ENCODE assay signal across 9 cellular contexts in genomic region chr15:32615871-32616426, GRCh38. TPM values are rescaled to one million over a fixed set of nuclear protein-coding genes. Genes with fewer than 3 reads are reported as not detected.
DNase-seq lines count a peak whose midpoint lies in the region; ATAC-seq, FAIRE-seq and TF ChIP-seq lines count a peak whose summit lies in the region.
"Not testable (repeated sequence)": the region's sequence is repeated elsewhere in the genome, so short reads cannot be mapped to it uniquely, and the experiment has no call there.
"Had no signal": no experiment of that assay in that cellular context is flagged by ENCODE, and none has a peak within 500 bp of the region (broad histone marks: within the 10 kb centered on the region; RNA-seq: fewer than 3 reads in every experiment).

No MANE protein-coding gene starts in this region.

- POLR2A ChIA-PET in SK-N-SH (lab: Yijun Ruan, JAX); GM12878 (lab: Charles Lee): not testable (repeated sequence)

- H3K9ac ChIP-seq in SK-N-SH, result peak overlapping the region; percentile 87
- H3K9ac ChIP-seq in GM12878 (ENCODE audit: control insufficient read depth, insufficient read depth, low read length), result peak overlapping the region; percentile 90

- 1% methylated on average over 21 of the region's 24 CpGs for WGBS in SK-N-SH (ENCODE audit: low lambda C conversion rate)
- 2% methylated on average over 15 of the region's 24 CpGs for WGBS in GM12878 (ENCODE audit: insufficient coverage, insufficient replicate concordance, low lambda C conversion rate, missing lambda C conversion rate)
- WGBS in heart right ventricle, 2 donors, result 0 to 1% methylated on average over 13 to 16 of the region's 24 CpGs
- 0 to 1% methylated on average over 22 to 24 of the region's 24 CpGs for WGBS in testis, 2 donors

- RAD21 ChIA-PET in GM12878 (lab: Charles Lee; ENCODE audit: unreplicated experiment), result not testable (repeated sequence)

- peaks cover 26% of the 10 kb centered on the region for H3K4me1 Mint-ChIP-seq in nephron

- not testable (repeated sequence) for H3K9me2 ChIP-seq in SK-N-SH

- TF ChIP-seq CTCF in SK-N-SH (IDR thresholded peaks at IDR 0.05); GM12878 (IDR thresholded peaks at IDR 0.05 in 2 of 3, conservative IDR thresholded peaks at IDR 0.05 in 1 of 3; ENCODE audit: control insufficient read depth in 2 of 3, extremely low read depth in 1 of 3, insufficient read depth in 1 of 3, low read depth in 3 of 3, low read length in 3 of 3); heart right ventricle (IDR thresholded peaks at IDR 0.05); nephron (IDR thresholded peaks at IDR 0.05; ENCODE audit: unreplicated experiment in 3 of 3); testis (IDR thresholded peaks at IDR 0.05): not testable (repeated sequence)

- in situ Hi-C loops in GM12878 (cut with MboI), result loop anchor here (25.0 kb wide), 1 partner anchor 1279 kb away; the partner anchor contains the start of gene KLF13

- not testable (repeated sequence) for H4K20me1 ChIP-seq in SK-N-SH (ENCODE audit: insufficient read depth); GM12878 (ENCODE audit: control insufficient read depth, insufficient read depth)

- not testable (repeated sequence) for H3K9me3 Mint-ChIP-seq in nephron

- peak overlapping the region; percentile 82 for H3K4me2 ChIP-seq in SK-N-SH
- not testable (repeated sequence) for H3K4me2 ChIP-seq in GM12878 (ENCODE audit: control insufficient read depth, insufficient read depth)

- H3K4me1 ChIP-seq in SK-N-SH (ENCODE audit: control insufficient read depth in 1 of 2, insufficient read depth in 2 of 2, low read depth in 1 of 2, low read length in 1 of 2); GM12878 (ENCODE audit: control insufficient read depth, insufficient read depth, low read length); heart right ventricle; testis: not testable (repeated sequence)

- TF ChIP-seq EP300 in SK-N-SH (IDR thresholded peaks at IDR 0.05; ENCODE audit: borderline replicate concordance in 1 of 2, low read depth in 1 of 2, low read length in 1 of 2); GM12878 (IDR thresholded peaks at IDR 0.05; ENCODE audit: borderline replicate concordance in 1 of 2, control insufficient read depth in 1 of 2, low read depth in 2 of 2, low read length in 2 of 2): not testable (repeated sequence)

- not testable (repeated sequence) for TF ChIP-seq RAD21 in SK-N-SH (IDR thresholded peaks at IDR 0.05; ENCODE audit: low read length); GM12878 (IDR thresholded peaks at IDR 0.05; ENCODE audit: insufficient read depth, low read depth, low read length)

- intact Hi-C loops in GM12878 (cut with micrococcal nuclease; ENCODE audit: unreplicated experiment); heart right ventricle (cut with DNase I); testis (cut with DNase I; ENCODE audit: low total_unique reads): not testable (repeated sequence)

- H2AFZ ChIP-seq in SK-N-SH (ENCODE audit: low read depth) (peak overlapping the region; percentile 72; the same call in 1 of the 2 replicates), GM12878 (ENCODE audit: control insufficient read depth, low read depth, low read length) (peak overlapping the region; percentile 65)

- not testable (repeated sequence) for H3K36me3 ChIP-seq in SK-N-SH (replicated peaks in 1 of 2; ENCODE audit: control insufficient read depth in 1 of 2, insufficient read depth in 2 of 2, low read length in 1 of 2); GM12878 (ENCODE audit: control insufficient read depth in 2 of 2, insufficient read depth in 2 of 2, low read length in 1 of 2); heart right ventricle; testis (ENCODE audit: low read depth, missing control alignments)

- not testable (repeated sequence) for H3K9me3 ChIP-seq in SK-N-SH; GM12878 (replicated peaks; ENCODE audit: control insufficient read depth, insufficient read depth, low read length); heart right ventricle; testis

- H3K27ac ChIP-seq in SK-N-SH (ENCODE audit: low read depth in 2 of 2, low read length in 1 of 2) (peak overlapping the region; percentile 56 to 65), GM12878 (ENCODE audit: control insufficient read depth, insufficient read depth) (peak overlapping the region; percentile 90), heart right ventricle (peak overlapping the region in 2 of 10 donors; percentile 68 to 90)
- not testable (repeated sequence) for H3K27ac ChIP-seq in testis

- not testable (repeated sequence) for H3K36me3 Mint-ChIP-seq in nephron (ENCODE audit: low read depth)

- peak; percentile 11 for ATAC-seq in GM21529 (IDR thresholded peaks at IDR 0.05; ENCODE audit: unreplicated experiment)
- peak; percentile 13 for ATAC-seq in HG03354 (IDR thresholded peaks at IDR 0.05; ENCODE audit: poor library complexity, severe bottlenecking, unreplicated experiment)
- ATAC-seq in GM12878, result peak; percentile 30
- ATAC-seq in heart right ventricle, result peak in 1 of 8 donors; percentile 6

- TSS peak; percentile 92 for BruUV-seq in GM12878 (replicated peaks; lab: Mats Ljungman, UMichigan)

- CTCF ChIA-PET in SK-N-SH (lab: Yijun Ruan, JAX); GM12878 (lab: Yijun Ruan, JAX): not testable (repeated sequence)

- not testable (repeated sequence) for H3K27me3 Mint-ChIP-seq in nephron (ENCODE audit: low read depth)

- H3K79me2 ChIP-seq in SK-N-SH (ENCODE audit: insufficient read depth) (peaks cover 50% of the 10 kb centered on the region), GM12878 (ENCODE audit: control insufficient read depth, insufficient read depth, low read length) (peaks cover 29% of the 10 kb centered on the region)

- DNase-seq in ELR (ENCODE audit: low read depth), result peak; percentile 45
- not testable (repeated sequence) for DNase-seq in SK-N-SH; GM12878 (ENCODE audit: low read depth, low spot score); heart right ventricle; testis

- peak overlapping the region; percentile 57 to 74 for H3K4me3 ChIP-seq in SK-N-SH (ENCODE audit: low read depth in 2 of 2, low read length in 1 of 2)
- H3K4me3 ChIP-seq in GM12878, result peak overlapping the region; percentile 60
- peak overlapping the region; percentile 8 to 65 (median 57) for H3K4me3 ChIP-seq in heart right ventricle
- peak overlapping the region; percentile 55 to 64 for H3K4me3 ChIP-seq in testis

- SMC1A ChIA-PET in GM12878 (lab: Charles Lee; ENCODE audit: uncharacterized antibody, unreplicated experiment), result not testable (repeated sequence)

- not testable (repeated sequence) for TF ChIP-seq POLR2A in GM12878 (IDR thresholded peaks at IDR 0.05; ENCODE audit: low read depth, low read length); testis (IDR thresholded peaks at IDR 0.05)

- H3F3A ChIP-seq in SK-N-SH (replicated peaks; ENCODE audit: insufficient read depth), result not testable (repeated sequence)

- H3K27ac Mint-ChIP-seq in nephron, result peak overlapping the region; percentile 99 to 100 (median 99)

- FAIRE-seq in GM12878 (lab: Jason Lieb, UNC), result not testable (repeated sequence)

- H3K27me3 ChIP-seq in SK-N-SH (ENCODE audit: insufficient read depth); GM12878 (replicated peaks in 1 of 2; ENCODE audit: control insufficient read depth in 2 of 2, insufficient read depth in 2 of 2, low read length in 1 of 2); heart right ventricle; testis: not testable (repeated sequence)

- H3K4me3 Mint-ChIP-seq in nephron, result peak overlapping the region; percentile 93 to 99 (median 99)

RNA-seq across cellular contexts. Expression of gene ARHGAP11A, which starts 0.6 kb away (rescaled TPM):
- 4.5 and 4.8 TPM in 2 replicates for polyA plus RNA-seq in SK-N-SH (2012; rRNA removed)
- polyA plus RNA-seq in SK-N-SH (2012; cell fraction: cytosol; rRNA removed), result 7.2 and 8.0 TPM in 2 replicates
- polyA plus RNA-seq in SK-N-SH (2012; cell fraction: nucleus; rRNA removed), result 3.5 and 4.8 TPM in 2 replicates
- total RNA-seq in GM12878 (2013; cell fraction: nucleolus; rRNA removed), result 30.6 and 36.3 TPM in 2 replicates
- 30.6 and 35.9 TPM in 2 replicates for total RNA-seq in GM12878 (2014; rRNA removed)
- 42.8 and 44.9 TPM in 2 replicates for total RNA-seq in GM12878 (2014; rRNA removed; fragmentation: Illumina TruSeq; extraction: Trizol)
- 52.1 and 53.6 TPM in 2 replicates for total RNA-seq in GM12878 (2021)
- polyA plus RNA-seq in GM12878 (2011; ENCODE audit: low read depth), result 9.9 TPM
- polyA plus RNA-seq in GM12878 (2011; rRNA removed), result 23.6 and 38.0 TPM in 2 replicates
- polyA plus RNA-seq in GM12878 (2011; cell fraction: cytosol; rRNA removed), result 9.1 and 11.4 TPM in 2 replicates
- polyA plus RNA-seq in GM12878 (2011; cell fraction: nucleus; rRNA removed), result 13.3 and 22.4 TPM in 2 replicates
- 19.8 and 23.9 TPM in 2 replicates for polyA plus RNA-seq in GM12878 (2012)
- polyA plus RNA-seq in GM12878 (2014; fragmentation: Illumina TruSeq; extraction: Trizol), result 50.2 and 60.4 TPM in 2 replicates
- 10 to 100 TPM; 12.4 to 16.3 TPM for polyA plus RNA-seq in GM12878 (2014; fragmentation: Nextera tagmentation; extraction: Ambion mirVana)
- 25.1 and 25.4 TPM in 2 replicates for polyA plus RNA-seq in GM12878 (2014; rRNA removed)
- 10 to 100 TPM; 42.4 to 45.0 TPM for polyA plus RNA-seq in GM12878 (2016; fragmentation: Nextera tagmentation; extraction: Ambion mirVana)
- polyA minus RNA-seq in GM12878 (2011; rRNA and poly(A)+ RNA removed), result 15.0 and 20.2 TPM in 2 replicates
- 9.1 and 15.7 TPM in 2 replicates for polyA minus RNA-seq in GM12878 (2011; cell fraction: cytosol; rRNA and poly(A)+ RNA removed)
- polyA minus RNA-seq in GM12878 (2011; cell fraction: nucleus; rRNA and poly(A)+ RNA removed), result 9.6 and 19.2 TPM in 2 replicates
- 10 to 100 TPM in 1 of 10 donors, 1 to 10 TPM in 8, under 1 TPM in 1; 0.64 to 10.6 (median 2.8) TPM for total RNA-seq in heart right ventricle
- polyA plus RNA-seq in heart right ventricle, result 1 to 10 TPM in 1 of 2 donors, under 1 TPM in 1; 0.30 to 1.9 TPM
- total RNA-seq in testis, result 10 to 100 TPM in 1 of 2 donors, 1 to 10 TPM in 1; 9.8 to 12.6 TPM
- 14.8 TPM for polyA plus RNA-seq in testis (ENCODE audit: insufficient read depth, low read depth, low replicate concordance)

RNA-seq across cellular contexts. Expression of gene GOLGA8N, which starts 22.7 kb away (rescaled TPM):
- 1.2 and 1.6 TPM in 2 replicates for polyA plus RNA-seq in SK-N-SH (2012; rRNA removed)
- 0.71 and 0.73 TPM in 2 replicates for polyA plus RNA-seq in SK-N-SH (2012; cell fraction: cytosol; rRNA removed)
- polyA plus RNA-seq in SK-N-SH (2012; cell fraction: nucleus; rRNA removed), result 10.0 and 10.8 TPM in 2 replicates
- total RNA-seq in GM12878 (2013; cell fraction: nucleolus; rRNA removed), result 1.9 and 2.2 TPM in 2 replicates
- total RNA-seq in GM12878 (2014; rRNA removed), result 0.17 and 0.71 TPM in 2 replicates
- total RNA-seq in GM12878 (2014; rRNA removed; fragmentation: Illumina TruSeq; extraction: Trizol), result 0.13 and 0.23 TPM in 2 replicates
- 0.27 and 0.33 TPM in 2 replicates for total RNA-seq in GM12878 (2021)
- polyA plus RNA-seq in GM12878 (2011; ENCODE audit: low read depth), result 0.52 TPM
- 0.23 and 0.36 TPM in 2 replicates for polyA plus RNA-seq in GM12878 (2011; rRNA removed)
- polyA plus RNA-seq in GM12878 (2011; cell fraction: cytosol; rRNA removed), result 0.12 and 0.20 TPM in 2 replicates
- 1.0 and 2.8 TPM in 2 replicates for polyA plus RNA-seq in GM12878 (2011; cell fraction: nucleus; rRNA removed)
- 1.1 and 1.9 TPM in 2 replicates for polyA plus RNA-seq in GM12878 (2012)
- polyA plus RNA-seq in GM12878 (2014; fragmentation: Illumina TruSeq; extraction: Trizol), result 0.13 and 0.44 TPM in 2 replicates
- under 1 TPM; 0.02 to 0.05 TPM for polyA plus RNA-seq in GM12878 (2014; fragmentation: Nextera tagmentation; extraction: Ambion mirVana)
- 0.13 and 0.22 TPM in 2 replicates for polyA plus RNA-seq in GM12878 (2014; rRNA removed)
- under 1 TPM; 0.23 to 0.30 TPM for polyA plus RNA-seq in GM12878 (2016; fragmentation: Nextera tagmentation; extraction: Ambion mirVana)
- 0.57 TPM in 1 of 2 replicates, not detected in the other for polyA minus RNA-seq in GM12878 (2011; rRNA and poly(A)+ RNA removed)
- not detected in 2 replicates for polyA minus RNA-seq in GM12878 (2011; cell fraction: cytosol; rRNA and poly(A)+ RNA removed)
- polyA minus RNA-seq in GM12878 (2011; cell fraction: nucleus; rRNA and poly(A)+ RNA removed), result 0.48 TPM in 2 replicates
- total RNA-seq in heart right ventricle, result 1 to 10 TPM; 4.2 to 9.8 (median 7.1) TPM
- polyA plus RNA-seq in heart right ventricle, result 10 to 100 TPM in 1 of 2 donors, 1 to 10 TPM in 1; 1.9 to 30.2 TPM
- 10 to 100 TPM; 26.0 to 61.0 TPM for total RNA-seq in testis
- polyA plus RNA-seq in testis (ENCODE audit: insufficient read depth, low read depth, low replicate concordance), result 35.3 TPM

RNA-seq across cellular contexts. Expression of gene SCG5, which starts 25.6 kb away (rescaled TPM):
- polyA plus RNA-seq in SK-N-SH (2012; rRNA removed) (10.1 and 11.0 TPM in 2 replicates), GM12878 (2011; rRNA removed) (0.26 and 0.46 TPM in 2 replicates), GM12878 (2014; fragmentation: Illumina TruSeq; extraction: Trizol) (0.13 and 0.41 TPM in 2 replicates), GM12878 (2014; fragmentation: Nextera tagmentation; extraction: Ambion mirVana) (under 1 TPM; 0.34 to 0.35 TPM), GM12878 (2014; rRNA removed) (0.37 and 0.47 TPM in 2 replicates), GM12878 (2016; fragmentation: Nextera tagmentation; extraction: Ambion mirVana) (under 1 TPM; 0.50 to 0.62 TPM), heart right ventricle (under 1 TPM in 1 of 2 donors, not detected in 1; 0.65 TPM), testis (ENCODE audit: insufficient read depth, low read depth, low replicate concordance) (38.3 TPM)
- polyA plus RNA-seq in SK-N-SH (2012; cell fraction: cytosol; rRNA removed), result 11.8 and 16.0 TPM in 2 replicates
- polyA plus RNA-seq in SK-N-SH (2012; cell fraction: nucleus; rRNA removed), result 6.9 and 7.4 TPM in 2 replicates
- total RNA-seq in GM12878 (2013; cell fraction: nucleolus; rRNA removed), result 1.1 and 2.6 TPM in 2 replicates
- total RNA-seq in GM12878 (2014; rRNA removed) (0.62 and 0.65 TPM in 2 replicates), GM12878 (2014; rRNA removed; fragmentation: Illumina TruSeq; extraction: Trizol) (0.49 and 0.97 TPM in 2 replicates), GM12878 (2021) (0.53 and 0.62 TPM in 2 replicates), heart right ventricle (1 to 10 TPM in 1 of 10 donors, under 1 TPM in 4, not detected in 5; 0.23 to 1.1 (median 0.36) TPM), testis (10 to 100 TPM; 10.6 to 10.9 TPM)
- polyA plus RNA-seq in GM12878 (2011; ENCODE audit: low read depth), result not detected
- 0.20 and 0.57 TPM in 2 replicates for polyA plus RNA-seq in GM12878 (2011; cell fraction: cytosol; rRNA removed)
- polyA plus RNA-seq in GM12878 (2011; cell fraction: nucleus; rRNA removed), result 0.66 and 0.70 TPM in 2 replicates
- polyA plus RNA-seq in GM12878 (2012), result 0.55 and 0.64 TPM in 2 replicates
- polyA minus RNA-seq in GM12878 (2011; rRNA and poly(A)+ RNA removed), result 0.62 and 0.66 TPM in 2 replicates
- not detected in 2 replicates for polyA minus RNA-seq in GM12878 (2011; cell fraction: cytosol; rRNA and poly(A)+ RNA removed)
- polyA minus RNA-seq in GM12878 (2011; cell fraction: nucleus; rRNA and poly(A)+ RNA removed), result 0.57 and 0.73 TPM in 2 replicates
- total RNA-seq: Right ventricle myocardium inferior had no signal
